In the genomic region with DNA sequence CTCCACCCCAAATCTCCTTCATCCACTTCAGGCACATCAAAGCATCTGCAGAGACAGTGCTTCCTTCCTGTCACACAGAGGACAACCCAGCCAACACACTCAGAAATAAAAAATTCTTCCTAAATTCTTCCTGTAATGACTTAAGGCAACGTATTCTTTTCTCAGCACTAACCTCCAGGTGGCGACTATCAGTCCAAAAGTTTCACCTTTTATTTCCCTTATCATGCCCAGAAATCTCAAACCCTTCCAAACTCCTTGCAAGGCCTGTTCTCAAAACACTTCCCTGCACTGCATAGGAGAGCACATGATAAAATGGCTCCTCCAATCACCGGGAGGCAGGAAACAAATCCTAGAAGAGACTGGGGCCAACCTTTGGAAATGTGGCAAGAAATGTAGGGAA, we compare ENCODE assay signal across 13 cellular contexts. TPM values are rescaled to one million over a fixed set of nuclear protein-coding genes. Genes with fewer than 3 reads are reported as not detected.
A peak's percentile ranks its signal among the peaks of the same experiment; 100 is the strongest.
DNase-seq lines count a peak whose midpoint lies in the region; ATAC-seq and TF ChIP-seq lines count a peak whose summit lies in the region.
"Had no signal": no experiment of that assay in that cellular context is flagged by ENCODE, and none has a peak within 500 bp of the region (broad histone marks: within the 10 kb centered on the region; RNA-seq: fewer than 3 reads in every experiment).

No MANE protein-coding gene starts in this region.

- no peaks in the 10 kb centered on the region for H3K9me3 ChIP-seq in DOHH2 (ENCODE audit: control insufficient read depth, insufficient read depth, low read length)
- H3K9me3 ChIP-seq: ascending aorta, stomach had no signal

- H3F3A ChIP-seq in DOHH2 (ENCODE audit: control insufficient read depth, insufficient read depth) = no peaks in the 10 kb centered on the region

- DNase-seq in HT-29 (ENCODE audit: low spot score) (peak; percentile 39), WTC11 (ENCODE audit: low spot score) (no peak), left kidney (ENCODE audit: low read depth, low spot score) (peak; percentile 36), T1000 (lab: John Stamatoyannopoulos, UW) (no peak), NCI-H2196 treated with DMSO at 0.1 percent for 48 hours (lab: John Stamatoyannopoulos, UW; ENCODE audit: unreplicated experiment) (no peak)
- DNase-seq: NCI-H1436; stimulated activated CD4-positive, alpha-beta T cell treated with anti-CD3 and anti-CD28 coated beads, Interleukin-1b, Interleukin-23, amount 100 ng/mL, for 48 hours; stomach had no signal

- no peaks in the 10 kb centered on the region for H3K9me2 ChIP-seq in DOHH2 (replicated peaks; ENCODE audit: control insufficient read depth, low read length)

- no peak overlapping the region for H3K4me3 Mint-ChIP-seq in WTC11

- no peak overlapping the region for H3K4me2 ChIP-seq in DOHH2 (ENCODE audit: low read length)

- H3K4me1 Mint-ChIP-seq in WTC11 = peaks cover 22% of the 10 kb centered on the region

- TF ChIP-seq CTCF in DOHH2 (IDR thresholded peaks at IDR 0.05; ENCODE audit: low read depth, low read length, poor library complexity, severe bottlenecking) = peak; percentile 49
- no peak; the same call in 1 of the 2 replicates for TF ChIP-seq CTCF in WTC11 (IDR thresholded peaks at IDR 0.05)

- H3K9me3 Mint-ChIP-seq in WTC11 = peaks cover 20% of the 10 kb centered on the region

- peak; percentile 64 for ATAC-seq in WTC11
- no peak for ATAC-seq in HG03175 (IDR thresholded peaks at IDR 0.05; ENCODE audit: unreplicated experiment)
- ATAC-seq in HG03135 (IDR thresholded peaks at IDR 0.05; ENCODE audit: unreplicated experiment) = no peak
- ATAC-seq: esophagus mucosa had no signal

- no peaks in the 10 kb centered on the region for H3K27me3 Mint-ChIP-seq in WTC11 (ENCODE audit: low read depth)

- no peak overlapping the region for H3K27ac ChIP-seq in DOHH2 (ENCODE audit: low read depth, low read length)
- H3K27ac ChIP-seq: ascending aorta, stomach had no signal

- H4K20me1 ChIP-seq in DOHH2 (ENCODE audit: control insufficient read depth, insufficient read depth, low read depth, low read length) = no peaks in the 10 kb centered on the region

- no peaks in the 10 kb centered on the region for H3K79me2 ChIP-seq in DOHH2 (ENCODE audit: control insufficient read depth, low read length)

- CTCF ChIA-PET in WTC11 (lab: Charles Lee) = interaction anchor here (0.7 to 1.3 kb wide), 7 partner anchors 18 to 282 kb away, joined by 3 to 6 read pairs (median 4); partner anchors contain the start of gene SLIT3

- no peak overlapping the region for H3K27ac Mint-ChIP-seq in WTC11

- H3K4me1 ChIP-seq in DOHH2 (ENCODE audit: control insufficient read depth, low read length) = no peaks in the 10 kb centered on the region
- H3K4me1 ChIP-seq: stomach had no signal

- no peaks in the 10 kb centered on the region; the same call in 1 of the 2 replicates for H3K27me3 ChIP-seq in DOHH2 (ENCODE audit: control insufficient read depth, low read length)
- H3K27me3 ChIP-seq: ascending aorta, stomach had no signal

- no peak overlapping the region for H3K4me3 ChIP-seq in DOHH2 (ENCODE audit: low read length)
- H3K4me3 ChIP-seq: ascending aorta, stomach had no signal

- POLR2A ChIA-PET in WTC11 (lab: Charles Lee) = no interaction called here

- peaks cover 2% of the 10 kb centered on the region; the same call in 1 of the 2 replicates for H3K36me3 Mint-ChIP-seq in WTC11

- H3K36me3 ChIP-seq in DOHH2 (ENCODE audit: control insufficient read depth, low read length) = no peaks in the 10 kb centered on the region
- H3K36me3 ChIP-seq: ascending aorta, stomach had no signal

TF ChIP-seq in WTC11, 78 proteins besides CTCF, POLR2A, EP300 and RAD21 (continues in another document):
- TF ChIP-seq NR3C1 (CRISPR knock-in tag; conservative IDR thresholded peaks at IDR 0.05; ENCODE audit: low read depth) = no peak
- TF ChIP-seq ZNF317 (CRISPR knock-in tag; IDR thresholded peaks at IDR 0.05; ENCODE audit: borderline replicate concordance, low read depth) = no peak
- TF ChIP-seq CREB1 (CRISPR knock-in tag; IDR thresholded peaks at IDR 0.05) = no peak
- no peak for TF ChIP-seq NFYB (CRISPR knock-in tag; conservative IDR thresholded peaks at IDR 0.05; ENCODE audit: low read depth)
- TF ChIP-seq FOXJ3 (CRISPR knock-in tag; IDR thresholded peaks at IDR 0.05; ENCODE audit: borderline replicate concordance) = no peak
- TF ChIP-seq PRDM15 (CRISPR knock-in tag; IDR thresholded peaks at IDR 0.05) = no peak
- no peak for TF ChIP-seq ZNF219 (CRISPR knock-in tag; IDR thresholded peaks at IDR 0.05; ENCODE audit: borderline replicate concordance)
- no peak for TF ChIP-seq MYBL2 (CRISPR knock-in tag; IDR thresholded peaks at IDR 0.05)
- TF ChIP-seq RELA (CRISPR knock-in tag; IDR thresholded peaks at IDR 0.05; ENCODE audit: borderline replicate concordance) = no peak
- no peak for TF ChIP-seq FOXP1 (CRISPR knock-in tag; IDR thresholded peaks at IDR 0.05; ENCODE audit: borderline replicate concordance)
- no peak for TF ChIP-seq ZNF532 (CRISPR knock-in tag; IDR thresholded peaks at IDR 0.05; ENCODE audit: borderline replicate concordance)
- TF ChIP-seq USF1 (CRISPR knock-in tag; IDR thresholded peaks at IDR 0.05) = no peak
- no peak for TF ChIP-seq ZBTB21 (CRISPR knock-in tag; IDR thresholded peaks at IDR 0.05; ENCODE audit: borderline replicate concordance)
- TF ChIP-seq ELF4 (CRISPR knock-in tag; IDR thresholded peaks at IDR 0.05; ENCODE audit: low read depth) = no peak

RNA-seq across cellular contexts. Expression of gene SLIT3, which starts 35.1 kb away (rescaled TPM):
- not detected in 2 replicates for total RNA-seq in HT-29 (2014; rRNA removed; shearing (Covaris generic))
- total RNA-seq in WTC11 (2021) = 1.9 to 2.7 TPM (median 2.3 TPM) in 3 replicates

Comparison
In these comparisons a context has a peak if more than half of its experiments do, and no peak if none do; other contexts are left out.
1. DNase-seq: peak in HT-29 (single experiment) and left kidney (single experiment); none in WTC11 (single experiment), T1000 (single experiment) and NCI-H2196 treated with DMSO at 0.1 percent for 48 hours (single experiment).